Comparison of ENCODE assay signal across 7 cellular contexts in genomic region chr6:139373154-139373927, GRCh38. TPM values are rescaled to one million over a fixed set of nuclear protein-coding genes. Genes with fewer than 3 reads are reported as not detected.
A peak's percentile ranks its signal among the peaks of the same experiment; 100 is the strongest.
DNase-seq lines count a peak whose midpoint lies in the region; ATAC-seq and TF ChIP-seq lines count a peak whose summit lies in the region.

No MANE protein-coding gene starts in this region.

- peaks cover 26% of the 10 kb centered on the region for H3K36me3 Mint-ChIP-seq in activated CD4-positive, alpha-beta memory T cell treated with anti-CD3 and anti-CD28 coated beads for 36 hours
- H3K36me3 Mint-ChIP-seq in memory B cell = peaks cover 2% of the 10 kb centered on the region

- ATAC-seq in HG02759 (IDR thresholded peaks at IDR 0.05; ENCODE audit: unreplicated experiment) (peak; percentile 33), memory B cell (ENCODE audit: low read depth) (peak; percentile 41)

- peak; percentile 61 for TF ChIP-seq CTCF in GM13977 (IDR thresholded peaks at IDR 0.05; ENCODE audit: extremely low read depth, insufficient read depth, missing control alignments)

- H3K27ac Mint-ChIP-seq in activated CD4-positive, alpha-beta memory T cell treated with anti-CD3 and anti-CD28 coated beads for 36 hours = peak overlapping the region; percentile 98
- peak overlapping the region; percentile 93 for H3K27ac Mint-ChIP-seq in memory B cell

- POLR2A ChIA-PET in activated CD4-positive, alpha-beta memory T cell treated with anti-CD3 and anti-CD28 coated beads for 36 hours (lab: Charles Lee) = interaction anchor here (0.9 to 3.8 kb wide), 16 partner anchors 9 to 491 kb away, joined by 3 to 21 read pairs (median 8); partner anchors contain the start of gene TXLNB

- DNase-seq in GM13977 (ENCODE audit: low spot score) (peak; percentile 53), NCI-H2227 (lab: John Stamatoyannopoulos, UW; ENCODE audit: unreplicated experiment) (peak; percentile 54), ecto neural progenitor cell (ENCODE audit: low spot score) (peak; percentile 70), memory B cell (ENCODE audit: low spot score in 2 of 2) (peak; percentile 78 to 80)
- DNase-seq in activated CD4-positive, alpha-beta memory T cell treated with anti-CD3 and anti-CD28 coated beads for 36 hours = peak; percentile 85
- peak; percentile 64 for DNase-seq in stimulated activated CD8-positive, alpha-beta memory T cell treated with anti-CD3 and anti-CD28 coated beads, Interleukin-12 subunit alpha, Interleukin-12 subunit beta, amount 100 ng/mL, for 4 hours (ENCODE audit: low read depth)

- peaks cover 39% of the 10 kb centered on the region for H3K4me1 Mint-ChIP-seq in activated CD4-positive, alpha-beta memory T cell treated with anti-CD3 and anti-CD28 coated beads for 36 hours (ENCODE audit: low read depth)
- H3K4me1 Mint-ChIP-seq in memory B cell = peaks cover 7% of the 10 kb centered on the region

- CTCF ChIA-PET in activated CD4-positive, alpha-beta memory T cell treated with anti-CD3 and anti-CD28 coated beads for 36 hours (lab: Charles Lee) = interaction anchor here (0.9 to 7.4 kb wide), 8 partner anchors 9 to 498 kb away, joined by 3 to 97 read pairs (median 6); no protein-coding TSS in a partner anchor

- no peaks in the 10 kb centered on the region for H3K27me3 Mint-ChIP-seq in activated CD4-positive, alpha-beta memory T cell treated with anti-CD3 and anti-CD28 coated beads for 36 hours
- H3K27me3 Mint-ChIP-seq in memory B cell = no peaks in the 10 kb centered on the region

- H3K9me3 Mint-ChIP-seq in activated CD4-positive, alpha-beta memory T cell treated with anti-CD3 and anti-CD28 coated beads for 36 hours = no peaks in the 10 kb centered on the region
- H3K9me3 Mint-ChIP-seq in memory B cell = no peaks in the 10 kb centered on the region

- peak overlapping the region; percentile 97 for H3K4me3 Mint-ChIP-seq in activated CD4-positive, alpha-beta memory T cell treated with anti-CD3 and anti-CD28 coated beads for 36 hours
- H3K4me3 Mint-ChIP-seq in memory B cell = peak overlapping the region; percentile 100

- in situ Hi-C loops in GM13977 (cut with MboI; ENCODE audit: low pct_unique_long_range_greater_than_20kb, low sequenced_read_pairs, unreplicated experiment) = loop anchor here (25.0 kb wide), 1 partner anchor 561 kb away; no protein-coding TSS in a partner anchor

- intact Hi-C loops in activated CD4-positive, alpha-beta memory T cell treated with anti-CD3 and anti-CD28 coated beads for 36 hours (cut with micrococcal nuclease) = loop anchor here (2.0 to 5.0 kb wide), 5 partner anchors 209 to 1435 kb away; partner anchors contain the start of gene REPS1

RNA-seq across cellular contexts. Expression of gene CITED2, which starts 1.1 kb away (rescaled TPM):
- total RNA-seq in activated CD4-positive, alpha-beta memory T cell treated with anti-CD3 and anti-CD28 coated beads for 36 hours = 10 to 100 TPM; 50.1 to 52.1 TPM

Comparison
In these comparisons a context has a peak if more than half of its experiments do, and no peak if none do; other contexts are left out.
1. Peak in every context shown above with its lines: DNase-seq and ATAC-seq.